9 cellular contexts compared by ENCODE assay signal in the genomic region with DNA sequence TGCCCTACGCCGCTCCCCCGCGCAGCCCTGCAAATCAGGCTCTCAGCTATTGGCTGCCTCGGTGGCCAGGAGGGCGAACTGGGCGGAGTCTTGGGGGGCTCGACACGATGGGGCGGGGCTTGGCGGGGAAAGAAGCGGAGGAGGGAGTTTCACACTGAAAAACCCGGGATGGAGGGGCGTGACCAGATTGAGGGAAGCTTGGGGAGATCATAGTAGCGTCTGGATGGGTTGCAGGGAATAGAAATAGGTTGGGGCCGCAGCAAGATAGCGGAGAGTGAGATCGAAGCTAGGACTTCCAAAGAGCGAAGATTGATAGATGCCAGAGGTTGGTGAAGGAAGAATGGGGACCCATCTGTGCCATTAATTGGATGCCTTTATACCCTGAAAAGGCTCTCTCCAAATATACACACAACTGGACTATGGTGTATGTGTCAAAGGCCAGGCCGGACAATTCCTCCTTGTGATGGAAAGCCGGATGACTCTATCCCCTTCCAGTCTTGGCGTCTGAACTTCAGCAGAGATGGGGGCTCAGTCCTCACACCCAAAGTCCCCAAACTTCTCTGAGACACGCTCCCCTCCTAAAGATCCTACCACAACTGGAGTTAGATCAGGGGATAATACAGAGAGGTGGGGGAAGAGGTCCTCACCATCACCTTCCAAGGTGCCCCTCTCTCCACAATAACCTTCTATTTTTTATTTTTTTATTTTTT. TPM values are rescaled to one million over a fixed set of nuclear protein-coding genes. Genes with fewer than 3 reads are reported as not detected.
DNase-seq lines count a peak whose midpoint lies in the region; ATAC-seq, FAIRE-seq and TF ChIP-seq lines count a peak whose summit lies in the region.
"Had no signal": no experiment of that assay in that cellular context is flagged by ENCODE, and none has a peak within 500 bp of the region (broad histone marks: within the 10 kb centered on the region; RNA-seq: fewer than 3 reads in every experiment).

No MANE protein-coding gene starts in this region.

- peaks cover 33% of the 10 kb centered on the region for H3K27me3 ChIP-seq in effector memory CD4-positive, alpha-beta T cell (replicated peaks; ENCODE audit: control insufficient read depth, insufficient read depth, low read length, poor library complexity, severe bottlenecking)
- H3K27me3 ChIP-seq in muscle layer of duodenum (ENCODE audit: low read depth, low read length) (peaks cover 19% of the 10 kb centered on the region), stomach (peaks cover 14 to 93% (median 33%) of the 10 kb centered on the region in 3 donors)

- H3K9me3 ChIP-seq in effector memory CD4-positive, alpha-beta T cell (ENCODE audit: control insufficient read depth, low read length), result no peaks in the 10 kb centered on the region
- H3K9me3 ChIP-seq in muscle layer of duodenum (ENCODE audit: control insufficient read depth in 1 of 2, low read length in 2 of 2), result no peaks in the 10 kb centered on the region
- H3K9me3 ChIP-seq in stomach, result no peaks in the 10 kb centered on the region

- H3K4me3 ChIP-seq in AG10803 (ENCODE audit: low read length), result peak overlapping the region; percentile 49
- peak overlapping the region; percentile 25 for H3K4me3 ChIP-seq in Jurkat, Clone E6-1 (ENCODE audit: low read length)
- peak overlapping the region; percentile 13 for H3K4me3 ChIP-seq in effector memory CD4-positive, alpha-beta T cell (ENCODE audit: insufficient read depth, low read depth, low read length, poor library complexity, severe bottlenecking)
- peak overlapping the region; percentile 34 to 65 for H3K4me3 ChIP-seq in muscle layer of duodenum (ENCODE audit: low read depth in 1 of 2, low read length in 2 of 2)
- H3K4me3 ChIP-seq in stomach, result peak overlapping the region; percentile 40 to 49 (median 42)

- FAIRE-seq in GM19239 (lab: Jason Lieb, UNC), result no peak
- FAIRE-seq: bronchial epithelial cell had no signal

- peaks cover 15% of the 10 kb centered on the region for H3K4me1 ChIP-seq in effector memory CD4-positive, alpha-beta T cell (ENCODE audit: control insufficient read depth, insufficient read depth, low read length, poor library complexity, severe bottlenecking)
- H3K4me1 ChIP-seq in muscle layer of duodenum (ENCODE audit: control insufficient read depth in 1 of 2, insufficient read depth in 2 of 2, low read length in 2 of 2), result peaks cover 3 to 21% of the 10 kb centered on the region in 2 donors
- peaks cover 15 to 26% (median 23%) of the 10 kb centered on the region in 4 donors for H3K4me1 ChIP-seq in stomach

- H3K27ac ChIP-seq in effector memory CD4-positive, alpha-beta T cell (ENCODE audit: insufficient read depth, low read length, poor library complexity, severe bottlenecking), result no peak overlapping the region
- H3K27ac ChIP-seq in muscle layer of duodenum (ENCODE audit: low read length), result no peak overlapping the region
- no peak overlapping the region for H3K27ac ChIP-seq in stomach

- no peak for TF ChIP-seq POLR2A in stomach (IDR thresholded peaks at IDR 0.05)

- no peaks in the 10 kb centered on the region for H3K36me3 ChIP-seq in effector memory CD4-positive, alpha-beta T cell (ENCODE audit: control insufficient read depth, insufficient read depth, low read length)
- no peaks in the 10 kb centered on the region for H3K36me3 ChIP-seq in muscle layer of duodenum (ENCODE audit: control insufficient read depth in 1 of 2, insufficient read depth in 2 of 2, low read length in 2 of 2)
- no peaks in the 10 kb centered on the region for H3K36me3 ChIP-seq in stomach

- no peak for TF ChIP-seq CTCF in AG10803 (conservative IDR thresholded peaks at IDR 0.05; ENCODE audit: low read length)
- TF ChIP-seq CTCF in stomach (IDR thresholded peaks at IDR 0.05), result no peak

- ATAC-seq in GM21576 (IDR thresholded peaks at IDR 0.05; ENCODE audit: unreplicated experiment), result no peak

- intact Hi-C loops in stomach (cut with DNase I; ENCODE audit: low total_unique reads), result no loop called here

- DNase-seq in AG10803 (ENCODE audit: low read depth) (no peak), stomach (peak; percentile 38), GM19239 (ENCODE audit: insufficient read length, low spot score) (no peak)
- no peak for DNase-seq in Jurkat, Clone E6-1 (ENCODE audit: low read depth, low spot score)
- DNase-seq in activated CD4-positive, alpha-beta T cell treated with anti-CD3 and anti-CD28 coated beads for 48 hours, result peak; percentile 56
- peak in 2 of 3 donors; percentile 18 to 32 for DNase-seq in effector memory CD4-positive, alpha-beta T cell

- WGBS in stomach, 5 donors, result 11 to 15% (median 14%) methylated on average over 23 of the region's 23 CpGs

- TF ChIP-seq EP300 in stomach (IDR thresholded peaks at IDR 0.05), result no peak

RNA-seq across cellular contexts. Expression of gene STAC2, which starts 0.4 kb away (rescaled TPM):
- 0.26 TPM for polyA plus RNA-seq in Jurkat, Clone E6-1 (2012; ENCODE audit: insufficient read depth, insufficient read length)
- under 1 TPM in 1 of 5 donors, not detected in 4; under 0.01 TPM for total RNA-seq in stomach
- polyA plus RNA-seq in stomach, result under 1 TPM in 2 of 3 donors, not detected in 1; 0.15 to 0.20 TPM
- total RNA-seq: bronchial epithelial cell had no signal

RNA-seq across cellular contexts. Expression of gene RPL19, which starts 26.0 kb away (rescaled TPM):
- polyA plus RNA-seq in Jurkat, Clone E6-1 (2012; ENCODE audit: insufficient read depth, insufficient read length), result 3,873 TPM
- total RNA-seq in stomach, result 1,000 to 10,000 TPM; 1,114 to 2,498 (median 1,672) TPM
- 1,000 to 10,000 TPM; 3,254 to 4,546 (median 3,773) TPM for polyA plus RNA-seq in stomach

RNA-seq across cellular contexts. Expression of gene CACNB1, which starts 28.7 kb away (rescaled TPM):
- 4.9 TPM for polyA plus RNA-seq in Jurkat, Clone E6-1 (2012; ENCODE audit: insufficient read depth, insufficient read length)
- 10 to 100 TPM in 2 of 5 donors, 1 to 10 TPM in 3; 4.2 to 57.2 (median 8.9) TPM for total RNA-seq in stomach
- 1 to 10 TPM; 2.4 to 2.7 (median 2.7) TPM for polyA plus RNA-seq in stomach

Comparison
In these comparisons a context has a peak if more than half of its experiments do, and no peak if none do; other contexts are left out.
1. DNase-seq: peak in activated CD4-positive, alpha-beta T cell treated with anti-CD3 and anti-CD28 coated beads for 48 hours (single experiment), effector memory CD4-positive, alpha-beta T cell (2 of 3) and stomach (single experiment); none in AG10803 (single experiment), Jurkat, Clone E6-1 (single experiment) and GM19239 (single experiment).
2. Peak in every context shown above with its lines, with median percentiles within 50 percentile points of each other: H3K4me3 ChIP-seq.